In the genomic region with DNA sequence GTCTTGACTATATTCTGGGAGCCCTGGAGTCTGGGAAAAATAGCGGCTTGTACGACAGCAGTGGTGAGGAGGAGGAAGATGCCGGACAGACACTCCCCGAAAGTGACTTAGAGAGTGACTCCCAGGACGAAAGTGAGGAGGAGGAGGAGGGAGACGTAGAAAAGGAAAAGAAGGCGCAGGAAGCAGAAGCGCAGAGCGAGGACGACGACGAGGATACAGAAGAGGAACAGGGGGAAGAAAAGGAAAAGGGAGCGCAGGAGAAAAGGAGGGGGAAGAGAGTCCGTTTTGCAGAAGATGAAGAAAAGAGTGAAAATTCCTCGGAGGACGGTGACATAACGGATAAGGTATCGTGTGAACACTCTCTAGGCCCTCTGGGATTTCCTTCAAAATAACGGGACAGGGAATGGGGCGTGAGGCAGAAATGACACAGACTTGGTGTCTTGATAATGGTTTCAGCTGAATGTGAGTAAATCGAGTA, we compare ENCODE assay signal across 8 cellular contexts.
DNase-seq lines count a peak whose midpoint lies in the region; ATAC-seq lines count a peak whose summit lies in the region.

No MANE protein-coding gene starts in this region.

- H3K4me1 ChIP-seq in ES-I3 (ENCODE audit: insufficient read depth, low read length) (peaks cover 6% of the 10 kb centered on the region; the same call in 1 of the 2 replicates), neuron (ENCODE audit: insufficient read depth, low read length) (peaks cover 18% of the 10 kb centered on the region)

- peaks cover 38% of the 10 kb centered on the region for H3K36me3 Mint-ChIP-seq in effector memory CD8-positive, alpha-beta T cell (ENCODE audit: insufficient read depth)

- peaks cover under 1 to 15% of the 10 kb centered on the region in 2 donors for H3K27me3 Mint-ChIP-seq in effector memory CD8-positive, alpha-beta T cell

- no peaks in the 10 kb centered on the region for H3K9me3 Mint-ChIP-seq in effector memory CD8-positive, alpha-beta T cell

- H3K36me3 ChIP-seq in ES-I3 (ENCODE audit: insufficient read depth, low read length) (peaks cover 25% of the 10 kb centered on the region), neuron (ENCODE audit: insufficient read depth, low read length) (peaks cover 33% of the 10 kb centered on the region)

- no peaks in the 10 kb centered on the region for H3K27me3 ChIP-seq in neuron (ENCODE audit: insufficient read depth, low read length)

- peak overlapping the region; percentile 92 to 93 for H3K27ac Mint-ChIP-seq in effector memory CD8-positive, alpha-beta T cell

- ATAC-seq in effector memory CD8-positive, alpha-beta T cell (replicated peaks) = no peak

- H3K4me3 Mint-ChIP-seq in effector memory CD8-positive, alpha-beta T cell = peak overlapping the region; percentile 93 to 94

- H2AFZ ChIP-seq in neuron (ENCODE audit: low read depth, low read length) = no peak overlapping the region

- H3K4me1 Mint-ChIP-seq in effector memory CD8-positive, alpha-beta T cell (ENCODE audit: low read depth in 2 of 2) = peaks cover 11 to 21% of the 10 kb centered on the region in 2 donors

- H3K9me3 ChIP-seq in ES-I3 (ENCODE audit: control insufficient read depth, insufficient read depth, low read length) (no peaks in the 10 kb centered on the region), neuron (ENCODE audit: low read length) (no peaks in the 10 kb centered on the region)

- H3K9ac ChIP-seq in ES-I3 (ENCODE audit: low read depth, low read length) = peak overlapping the region; percentile 71

- peak; percentile 55 for DNase-seq in NCI-H69 (lab: John Stamatoyannopoulos, UW)
- no peak for DNase-seq in effector memory CD8-positive, alpha-beta T cell
- no peak for DNase-seq in activated gamma-delta T cell (lab: John Stamatoyannopoulos, UW)
- DNase-seq in activated CD4-positive, alpha-beta T cell treated with anti-CD3 and anti-CD28 coated beads for 48 hours = no peak
- DNase-seq in superior temporal gyrus (ENCODE audit: extremely low spot score) = no peak
- no peak for DNase-seq in NOMO-1 (lab: John Stamatoyannopoulos, UW; ENCODE audit: unreplicated experiment in 2 of 2)

- peak overlapping the region; percentile 60 for H3K4me3 ChIP-seq in neuron (ENCODE audit: low read length)
